20 cellular contexts compared by ENCODE assay signal in genomic region chr16:73254983-73255382, GRCh38.
DNase-seq lines count a peak whose midpoint lies in the region; FAIRE-seq lines count a peak whose summit lies in the region.
"Had no signal": no experiment of that assay in that cellular context is flagged by ENCODE, and none has a peak within 500 bp of the region (broad histone marks: within the 10 kb centered on the region; RNA-seq: fewer than 3 reads in every experiment).

No MANE protein-coding gene starts in this region.

- no peak overlapping the region for H2BK5ac ChIP-seq in trophoblast cell (ENCODE audit: low read depth, low read length, poor library complexity)

- H3K36me3 ChIP-seq in trophoblast cell (ENCODE audit: control insufficient read depth in 1 of 2, insufficient read depth in 2 of 2, low read length in 2 of 2) = no peaks in the 10 kb centered on the region
- H3K36me3 ChIP-seq: BE2C, SJSA1 had no signal

- no peaks in the 10 kb centered on the region for H3K79me1 ChIP-seq in trophoblast cell (ENCODE audit: low read length)

- no peak overlapping the region for H3K4me3 ChIP-seq in trophoblast cell (ENCODE audit: low read depth, low read length)
- H3K4me3 ChIP-seq: K562, SJSA1 had no signal

- no peak overlapping the region for H3K4ac ChIP-seq in trophoblast cell (ENCODE audit: low read depth, low read length)

- H3K18ac ChIP-seq in trophoblast cell (ENCODE audit: low read length) = no peak overlapping the region

- no peaks in the 10 kb centered on the region for H3K4me1 ChIP-seq in trophoblast cell (ENCODE audit: control insufficient read depth in 1 of 2, insufficient read depth in 2 of 2, low read length in 2 of 2)
- H3K4me1 ChIP-seq: Caco-2, SJSA1 had no signal

- H3K27me3 ChIP-seq in trophoblast cell (ENCODE audit: insufficient read depth, low read length) = no peaks in the 10 kb centered on the region
- H3K27me3 ChIP-seq: BE2C, SJSA1 had no signal

- peaks cover 3% of the 10 kb centered on the region for H3K9me3 ChIP-seq in trophoblast cell (ENCODE audit: insufficient read depth, low read depth, low read length)
- H3K9me3 ChIP-seq: BE2C, Caco-2, SJSA1 had no signal

- H3K23ac ChIP-seq in trophoblast cell (ENCODE audit: low read length) = no peak overlapping the region

- DNase-seq in NCI-H345 (lab: John Stamatoyannopoulos, UW) = peak; percentile 60
- no peak for DNase-seq in NCI-H345 treated with DMSO at 0.1 percent for 48 hours (lab: John Stamatoyannopoulos, UW; ENCODE audit: unreplicated experiment)
- no peak for DNase-seq in HTR-8/SVneo (ENCODE audit: insufficient read length, low spot score)
- DNase-seq in SW480 (ENCODE audit: low spot score) = peak; percentile 4
- peak; percentile 65 to 85 for DNase-seq in trophoblast cell
- DNase-seq in NCI-H1092 treated with DMSO at 0.1 percent for 48 hours (lab: John Stamatoyannopoulos, UW) = no peak
- no peak for DNase-seq in dermis blood vessel endothelial cell
- no peak for DNase-seq in NCI-H128 (lab: John Stamatoyannopoulos, UW; ENCODE audit: unreplicated experiment)
- DNase-seq: 8988T; BE2C; Caco-2; CD4-positive, CD25-positive, alpha-beta regulatory T cell; MV-4-11; NCI-H1417 treated with DMSO at 0.1 percent for 48 hours; NCI-H187 treated with DMSO at 0.1 percent for 48 hours; NCI-H510A; NCI-H82 had no signal

- H3K27ac ChIP-seq in trophoblast cell (ENCODE audit: low read depth, low read length) = no peak overlapping the region
- H3K27ac ChIP-seq: SJSA1 had no signal

- no peak overlapping the region for H4K8ac ChIP-seq in trophoblast cell (ENCODE audit: low read depth, low read length)

- whole genome bisulfite sequencing in trophoblast cell (ENCODE audit: extremely low coverage, insufficient coverage, insufficient read length) = no CpG with 5 or more reads among the region's 4 CpGs

- H3K4me2 ChIP-seq in trophoblast cell (ENCODE audit: low read length) = no peak overlapping the region

- no peak overlapping the region for H2BK12ac ChIP-seq in trophoblast cell (ENCODE audit: low read length)

- H2AFZ ChIP-seq in trophoblast cell (ENCODE audit: insufficient read depth, low read length, poor library complexity) = no peak overlapping the region

- no peak overlapping the region for H2AK5ac ChIP-seq in trophoblast cell (ENCODE audit: low read length)

- FAIRE-seq in HTR-8/SVneo (lab: Jason Lieb, UNC) = peak; percentile 38
- FAIRE-seq: GM12891, K562 had no signal

- H3K9ac ChIP-seq in trophoblast cell (ENCODE audit: low read length) = no peak overlapping the region

- H4K91ac ChIP-seq in trophoblast cell (ENCODE audit: low read depth, low read length) = no peak overlapping the region

- no peak overlapping the region for H2BK120ac ChIP-seq in trophoblast cell (ENCODE audit: insufficient read depth, low read length, poor library complexity)

- no peak overlapping the region for H3K14ac ChIP-seq in trophoblast cell (ENCODE audit: low read length)

- no peaks in the 10 kb centered on the region for H3K79me2 ChIP-seq in trophoblast cell (ENCODE audit: control insufficient read depth, insufficient read depth, low read length, poor library complexity)

- no peak overlapping the region for H4K12ac ChIP-seq in trophoblast cell (ENCODE audit: low read depth, low read length)

Comparison
In these comparisons a context has a peak if more than half of its experiments do, and no peak if none do; other contexts are left out.
1. DNase-seq: peak in NCI-H345 (single experiment), SW480 (single experiment) and trophoblast cell (2 of 2); none in NCI-H345 treated with DMSO at 0.1 percent for 48 hours (single experiment), HTR-8/SVneo (single experiment), NCI-H1092 treated with DMSO at 0.1 percent for 48 hours (single experiment), dermis blood vessel endothelial cell (single experiment) and NCI-H128 (single experiment).